In the genomic region with DNA sequence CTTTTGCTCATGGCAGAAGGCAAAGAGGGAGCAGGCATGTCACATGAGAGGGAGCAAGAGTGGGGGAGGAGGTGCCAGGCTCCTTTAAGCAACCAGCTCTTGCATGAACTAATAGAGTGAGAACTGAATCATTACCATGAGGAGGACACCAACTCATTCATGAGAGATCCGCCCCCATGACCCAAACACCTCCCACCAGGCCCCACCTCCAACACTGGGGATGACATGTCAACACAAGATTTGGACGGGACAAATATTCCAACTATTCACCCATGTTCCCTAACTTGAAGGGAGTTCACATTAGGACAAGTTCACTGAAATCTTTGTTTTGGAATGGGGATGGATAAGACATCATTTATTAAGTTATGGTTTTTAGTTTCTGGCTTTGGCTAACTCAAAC, we compare ENCODE assay signal across 11 cellular contexts.
"Had no signal": no experiment of that assay in that cellular context is flagged by ENCODE, and none has a peak within 500 bp of the region (broad histone marks: within the 10 kb centered on the region; RNA-seq: fewer than 3 reads in every experiment).

No MANE protein-coding gene starts in this region.

- H3K36me3 Mint-ChIP-seq: activated naive CD4-positive, alpha-beta T cell treated with anti-CD3 and anti-CD28 coated beads, Interleukin-2, amount 10 ng/mL, durations not matched to agents 7 days and 5 days had no signal

- H3K4me1 ChIP-seq: heart right ventricle, stomach had no signal

- DNase-seq: activated B cell treated with CpG ODN at 0.5 μM for 24 hours; activated CD4-positive, alpha-beta T cell treated with anti-CD3 and anti-CD28 coated beads, Interleukin-2, amount 10 ng/mL, durations not matched to agents 7 days and 5 days; activated naive CD4-positive, alpha-beta T cell treated with anti-CD3 and anti-CD28 coated beads, Interleukin-2, amount 10 ng/mL, durations not matched to agents 7 days and 5 days; dermis blood vessel endothelial cell; heart right ventricle; kidney glomerular epithelial cell; stomach; T-helper 17 cell had no signal

- H3K27me3 ChIP-seq: stomach had no signal

- ATAC-seq: T-helper 17 cell had no signal

- H3K27ac Mint-ChIP-seq: activated B cell treated with CpG ODN at 0.5 μM for 24 hours; activated CD4-positive, alpha-beta T cell treated with anti-CD3 and anti-CD28 coated beads, Interleukin-2, amount 10 ng/mL, durations not matched to agents 7 days and 5 days; activated naive CD4-positive, alpha-beta T cell treated with anti-CD3 and anti-CD28 coated beads, Interleukin-2, amount 10 ng/mL, durations not matched to agents 7 days and 5 days; activated T-helper 2 cell treated with anti-CD3 and anti-CD28 coated beads, Interferon-gamma antibody, Interleukin-2, Interleukin-4, amounts not matched to agents 10 μg/mL and 5 μg/mL and 100 μg/mL, durations not matched to agents 14 hours and 24 hours and 36 hours; nephron; T-helper 17 cell had no signal

- H3K4me3 ChIP-seq: heart right ventricle, skin epidermis, stomach had no signal

- H3K4me3 Mint-ChIP-seq: activated B cell treated with CpG ODN at 0.5 μM for 24 hours; activated CD4-positive, alpha-beta T cell treated with anti-CD3 and anti-CD28 coated beads, Interleukin-2, amount 10 ng/mL, durations not matched to agents 7 days and 5 days; activated naive CD4-positive, alpha-beta T cell treated with anti-CD3 and anti-CD28 coated beads, Interleukin-2, amount 10 ng/mL, durations not matched to agents 7 days and 5 days; nephron; T-helper 17 cell had no signal

- H3K4me1 Mint-ChIP-seq: activated B cell treated with CpG ODN at 0.5 μM for 24 hours; activated CD4-positive, alpha-beta T cell treated with anti-CD3 and anti-CD28 coated beads, Interleukin-2, amount 10 ng/mL, durations not matched to agents 7 days and 5 days; activated naive CD4-positive, alpha-beta T cell treated with anti-CD3 and anti-CD28 coated beads, Interleukin-2, amount 10 ng/mL, durations not matched to agents 7 days and 5 days; nephron; T-helper 17 cell had no signal

- H3K36me3 ChIP-seq: heart right ventricle, stomach had no signal

- H3K9me3 Mint-ChIP-seq: activated naive CD4-positive, alpha-beta T cell treated with anti-CD3 and anti-CD28 coated beads, Interleukin-2, amount 10 ng/mL, durations not matched to agents 7 days and 5 days had no signal

- H3K27ac ChIP-seq: heart right ventricle, skin epidermis, stomach had no signal
